Comparison of ENCODE assay signal across 7 cellular contexts in the genomic region with DNA sequence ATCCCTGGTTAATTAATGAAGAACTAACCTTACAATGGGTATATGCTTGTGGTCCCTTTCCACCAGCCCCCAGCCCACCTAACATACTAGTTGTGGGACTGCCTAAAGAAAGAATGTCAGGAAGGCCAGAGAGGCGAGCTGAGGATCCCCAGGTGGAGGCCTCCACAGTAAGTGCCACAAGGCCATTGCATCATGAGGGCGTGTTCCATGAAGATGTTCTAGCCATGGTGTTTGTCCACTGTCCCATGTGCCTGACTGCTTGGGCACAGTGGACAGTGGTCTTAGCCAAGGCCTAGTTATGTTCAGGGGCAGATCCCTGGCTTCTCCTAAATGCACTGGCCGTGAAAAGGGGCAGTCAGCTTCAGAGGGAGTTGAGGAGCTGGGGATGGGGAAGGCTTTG. TPM values are rescaled to one million over a fixed set of nuclear protein-coding genes. Genes with fewer than 3 reads are reported as not detected.
"Had no signal": no experiment of that assay in that cellular context is flagged by ENCODE, and none has a peak within 500 bp of the region (broad histone marks: within the 10 kb centered on the region; RNA-seq: fewer than 3 reads in every experiment).

No MANE protein-coding gene starts in this region.

- H3K36me3 ChIP-seq: HAP-1 had no signal

- H3K27ac Mint-ChIP-seq: IgD-negative memory B cell had no signal

- H3K4me3 Mint-ChIP-seq: IgD-negative memory B cell had no signal

- DNase-seq: GM23248, GOT3, H7 had no signal

- H3K27me3 Mint-ChIP-seq: IgD-negative memory B cell had no signal

- H3K27ac ChIP-seq: GM23248 had no signal

- FAIRE-seq: HTR-8/SVneo had no signal

- H3K36me3 Mint-ChIP-seq: IgD-negative memory B cell had no signal

- H3K4me1 Mint-ChIP-seq: IgD-negative memory B cell had no signal

- H3K4me1 ChIP-seq: HAP-1 had no signal

- H2AFZ ChIP-seq: GM23248 had no signal

- H3K4me3 ChIP-seq: GM23248, HAP-1 had no signal

- H3K9ac ChIP-seq: GM23248 had no signal

RNA-seq across cellular contexts. Expression of gene BTNL8, which starts 59.0 kb away (rescaled TPM):
- total RNA-seq: GM23248, H4 had no signal
- polyA plus RNA-seq: GM23248, IgD-negative memory B cell had no signal
